Comparison of ENCODE assay signal across 1 cellular context in the genomic region with DNA sequence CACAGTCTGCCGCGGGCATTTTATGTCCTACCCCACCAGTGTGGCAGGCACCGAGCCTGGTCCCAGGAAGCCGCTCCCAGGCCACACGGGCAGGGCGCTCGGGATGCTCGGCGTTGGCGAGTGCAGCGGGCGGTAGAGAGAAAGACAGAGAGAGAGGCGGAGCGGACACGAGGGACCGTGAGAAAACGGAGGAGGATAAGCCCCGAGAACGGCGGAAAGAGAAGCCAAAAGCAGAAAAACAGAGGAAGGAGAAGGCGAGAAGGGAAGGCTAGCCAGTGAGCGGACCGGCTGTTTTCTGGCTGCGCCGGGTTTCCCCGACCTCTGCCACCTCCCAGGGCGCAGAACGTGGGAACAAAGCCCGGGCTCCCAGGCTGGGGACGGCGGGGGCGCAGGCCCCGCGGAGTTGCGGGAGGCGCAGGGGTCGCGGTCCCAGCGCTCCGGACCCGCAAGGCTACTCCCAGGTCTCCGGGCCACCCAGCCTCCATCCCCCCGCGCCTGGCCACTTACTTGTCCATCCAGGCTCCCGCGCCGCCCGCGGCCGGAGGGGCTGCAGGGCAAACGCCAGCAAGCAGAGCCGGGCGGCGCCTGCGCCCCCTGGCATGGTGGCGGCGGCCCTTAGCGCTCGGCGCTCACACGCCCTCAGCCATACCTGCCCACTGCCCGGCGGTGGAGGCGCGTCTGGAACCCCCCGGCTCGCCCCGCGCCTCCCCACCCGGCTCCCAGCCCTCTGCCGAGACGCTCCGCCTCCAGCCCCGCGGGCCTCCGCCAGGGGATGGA.
TF ChIP-seq lines count a peak whose summit lies in the region.

A gene with protein sequence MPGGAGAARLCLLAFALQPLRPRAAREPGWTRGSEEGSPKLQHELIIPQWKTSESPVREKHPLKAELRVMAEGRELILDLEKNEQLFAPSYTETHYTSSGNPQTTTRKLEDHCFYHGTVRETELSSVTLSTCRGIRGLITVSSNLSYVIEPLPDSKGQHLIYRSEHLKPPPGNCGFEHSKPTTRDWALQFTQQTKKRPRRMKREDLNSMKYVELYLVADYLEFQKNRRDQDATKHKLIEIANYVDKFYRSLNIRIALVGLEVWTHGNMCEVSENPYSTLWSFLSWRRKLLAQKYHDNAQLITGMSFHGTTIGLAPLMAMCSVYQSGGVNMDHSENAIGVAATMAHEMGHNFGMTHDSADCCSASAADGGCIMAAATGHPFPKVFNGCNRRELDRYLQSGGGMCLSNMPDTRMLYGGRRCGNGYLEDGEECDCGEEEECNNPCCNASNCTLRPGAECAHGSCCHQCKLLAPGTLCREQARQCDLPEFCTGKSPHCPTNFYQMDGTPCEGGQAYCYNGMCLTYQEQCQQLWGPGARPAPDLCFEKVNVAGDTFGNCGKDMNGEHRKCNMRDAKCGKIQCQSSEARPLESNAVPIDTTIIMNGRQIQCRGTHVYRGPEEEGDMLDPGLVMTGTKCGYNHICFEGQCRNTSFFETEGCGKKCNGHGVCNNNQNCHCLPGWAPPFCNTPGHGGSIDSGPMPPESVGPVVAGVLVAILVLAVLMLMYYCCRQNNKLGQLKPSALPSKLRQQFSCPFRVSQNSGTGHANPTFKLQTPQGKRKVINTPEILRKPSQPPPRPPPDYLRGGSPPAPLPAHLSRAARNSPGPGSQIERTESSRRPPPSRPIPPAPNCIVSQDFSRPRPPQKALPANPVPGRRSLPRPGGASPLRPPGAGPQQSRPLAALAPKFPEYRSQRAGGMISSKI (minus strand): TSS at position 680 of the 777 bp plus-strand sequence. CDS start 79 bp downstream, at position 601.

TF ChIP-seq in GM12878, 131 proteins besides CTCF, POLR2A, EP300 and RAD21 (continued from another document):
- TF ChIP-seq, protein P1, sequence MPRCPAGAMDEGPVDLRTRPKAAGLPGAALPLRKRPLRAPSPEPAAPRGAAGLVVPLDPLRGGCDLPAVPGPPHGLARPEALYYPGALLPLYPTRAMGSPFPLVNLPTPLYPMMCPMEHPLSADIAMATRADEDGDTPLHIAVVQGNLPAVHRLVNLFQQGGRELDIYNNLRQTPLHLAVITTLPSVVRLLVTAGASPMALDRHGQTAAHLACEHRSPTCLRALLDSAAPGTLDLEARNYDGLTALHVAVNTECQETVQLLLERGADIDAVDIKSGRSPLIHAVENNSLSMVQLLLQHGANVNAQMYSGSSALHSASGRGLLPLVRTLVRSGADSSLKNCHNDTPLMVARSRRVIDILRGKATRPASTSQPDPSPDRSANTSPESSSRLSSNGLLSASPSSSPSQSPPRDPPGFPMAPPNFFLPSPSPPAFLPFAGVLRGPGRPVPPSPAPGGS (IDR thresholded peaks at IDR 0.05; ENCODE audit: borderline replicate concordance, insufficient read depth, low read depth, low read length, poor library complexity, severe bottlenecking), result no peak
- TF ChIP-seq, protein P2, sequence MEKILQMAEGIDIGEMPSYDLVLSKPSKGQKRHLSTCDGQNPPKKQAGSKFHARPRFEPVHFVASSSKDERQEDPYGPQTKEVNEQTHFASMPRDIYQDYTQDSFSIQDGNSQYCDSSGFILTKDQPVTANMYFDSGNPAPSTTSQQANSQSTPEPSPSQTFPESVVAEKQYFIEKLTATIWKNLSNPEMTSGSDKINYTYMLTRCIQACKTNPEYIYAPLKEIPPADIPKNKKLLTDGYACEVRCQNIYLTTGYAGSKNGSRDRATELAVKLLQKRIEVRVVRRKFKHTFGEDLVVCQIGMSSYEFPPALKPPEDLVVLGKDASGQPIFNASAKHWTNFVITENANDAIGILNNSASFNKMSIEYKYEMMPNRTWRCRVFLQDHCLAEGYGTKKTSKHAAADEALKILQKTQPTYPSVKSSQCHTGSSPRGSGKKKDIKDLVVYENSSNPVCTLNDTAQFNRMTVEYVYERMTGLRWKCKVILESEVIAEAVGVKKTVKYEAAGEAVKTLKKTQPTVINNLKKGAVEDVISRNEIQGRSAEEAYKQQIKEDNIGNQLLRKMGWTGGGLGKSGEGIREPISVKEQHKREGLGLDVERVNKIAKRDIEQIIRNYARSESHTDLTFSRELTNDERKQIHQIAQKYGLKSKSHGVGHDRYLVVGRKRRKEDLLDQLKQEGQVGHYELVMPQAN (conservative IDR thresholded peaks at IDR 0.05), result peak; percentile 69; the same call in 1 of the 2 replicates
- TF ChIP-seq POLR2AphosphoS5 (IDR thresholded peaks at IDR 0.05; ENCODE audit: low read length) (peak; percentile 69; the same call in 1 of the 2 replicates), PAX5 (IDR thresholded peaks at IDR 0.05; ENCODE audit: borderline replicate concordance, low read depth, low read length) (0 out of 2 replicates have a peak, but pooled peaks have one; percentile 18), BHLHE40 (IDR thresholded peaks at IDR 0.05; ENCODE audit: borderline replicate concordance in 1 of 2, low read depth in 2 of 2, low read length in 1 of 2) (0 out of 4 replicates have a peak, but pooled peaks have one; percentile 14 to 28), ZNF24 (IDR thresholded peaks at IDR 0.05) (peak; percentile 46; the same call in 1 of the 2 replicates), ZNF217 (IDR thresholded peaks at IDR 0.05) (0 out of 2 replicates have a peak, but pooled peaks have one; percentile 26), CBFB (IDR thresholded peaks at IDR 0.05; ENCODE audit: low read depth) (no peak), SP1 (IDR thresholded peaks at IDR 0.05; ENCODE audit: low read depth, low read length) (no peak), SMAD5 (IDR thresholded peaks at IDR 0.05; ENCODE audit: low read depth) (0 out of 2 replicates have a peak, but pooled peaks have one; percentile 27), NFXL1 (IDR thresholded peaks at IDR 0.05; ENCODE audit: borderline replicate concordance) (no peak; the same call in 1 of the 2 replicates), HDGF (IDR thresholded peaks at IDR 0.05) (peak; percentile 64; the same call in 1 of the 2 replicates), YY1 (IDR thresholded peaks at IDR 0.05; ENCODE audit: low read depth, low read length) (peak; percentile 35; the same call in 1 of the 2 replicates), LARP7 (IDR thresholded peaks at IDR 0.05) (peak; percentile 74), NBN (IDR thresholded peaks at IDR 0.05) (peak; percentile 40; the same call in 1 of the 2 replicates), GATAD2B (conservative IDR thresholded peaks at IDR 0.05; ENCODE audit: low read depth) (peak; percentile 92), SMARCA5 (IDR thresholded peaks at IDR 0.05) (peak; percentile 72; the same call in 1 of the 2 replicates), IKZF1 (conservative IDR thresholded peaks at IDR 0.05) (peak; percentile 76), ZSCAN29 (IDR thresholded peaks at IDR 0.05) (peak; percentile 39; the same call in 1 of the 2 replicates), EED (IDR thresholded peaks at IDR 0.05; ENCODE audit: low read depth) (peak; percentile 3; the same call in 1 of the 2 replicates), CEBPB (IDR thresholded peaks at IDR 0.05; ENCODE audit: borderline replicate concordance in 1 of 2, low read depth in 2 of 2, low read length in 2 of 2) (no peak), SUZ12 (IDR thresholded peaks at IDR 0.05; ENCODE audit: unreplicated experiment) (no peak), NFIC (IDR thresholded peaks at IDR 0.05; ENCODE audit: low read depth, low read length) (no peak), KDM1A (IDR thresholded peaks at IDR 0.05; ENCODE audit: borderline replicate concordance) (no peak), ETV6 (conservative IDR thresholded peaks at IDR 0.05 in 1 of 2, IDR thresholded peaks at IDR 0.05 in 1 of 2; ENCODE audit: borderline replicate concordance in 1 of 2, low read depth in 1 of 2) (peak in 1 of 2 experiments; percentile 10; a peak in 1 of 4 replicates), BACH1 (IDR thresholded peaks at IDR 0.05; ENCODE audit: borderline replicate concordance) (peak; percentile 50; the same call in 1 of the 2 replicates), STAT3 (IDR thresholded peaks at IDR 0.05; ENCODE audit: low read depth, low read length) (no peak), STAT1 (conservative IDR thresholded peaks at IDR 0.05) (no peak), NR2F1 (conservative IDR thresholded peaks at IDR 0.05) (peak; percentile 71), JUNB (IDR thresholded peaks at IDR 0.05) (no peak), DPF2 (IDR thresholded peaks at IDR 0.05) (peak; percentile 75; the same call in 1 of the 2 replicates), BMI1 (IDR thresholded peaks at IDR 0.05; ENCODE audit: borderline replicate concordance) (no peak)
- TF ChIP-seq, protein P3, sequence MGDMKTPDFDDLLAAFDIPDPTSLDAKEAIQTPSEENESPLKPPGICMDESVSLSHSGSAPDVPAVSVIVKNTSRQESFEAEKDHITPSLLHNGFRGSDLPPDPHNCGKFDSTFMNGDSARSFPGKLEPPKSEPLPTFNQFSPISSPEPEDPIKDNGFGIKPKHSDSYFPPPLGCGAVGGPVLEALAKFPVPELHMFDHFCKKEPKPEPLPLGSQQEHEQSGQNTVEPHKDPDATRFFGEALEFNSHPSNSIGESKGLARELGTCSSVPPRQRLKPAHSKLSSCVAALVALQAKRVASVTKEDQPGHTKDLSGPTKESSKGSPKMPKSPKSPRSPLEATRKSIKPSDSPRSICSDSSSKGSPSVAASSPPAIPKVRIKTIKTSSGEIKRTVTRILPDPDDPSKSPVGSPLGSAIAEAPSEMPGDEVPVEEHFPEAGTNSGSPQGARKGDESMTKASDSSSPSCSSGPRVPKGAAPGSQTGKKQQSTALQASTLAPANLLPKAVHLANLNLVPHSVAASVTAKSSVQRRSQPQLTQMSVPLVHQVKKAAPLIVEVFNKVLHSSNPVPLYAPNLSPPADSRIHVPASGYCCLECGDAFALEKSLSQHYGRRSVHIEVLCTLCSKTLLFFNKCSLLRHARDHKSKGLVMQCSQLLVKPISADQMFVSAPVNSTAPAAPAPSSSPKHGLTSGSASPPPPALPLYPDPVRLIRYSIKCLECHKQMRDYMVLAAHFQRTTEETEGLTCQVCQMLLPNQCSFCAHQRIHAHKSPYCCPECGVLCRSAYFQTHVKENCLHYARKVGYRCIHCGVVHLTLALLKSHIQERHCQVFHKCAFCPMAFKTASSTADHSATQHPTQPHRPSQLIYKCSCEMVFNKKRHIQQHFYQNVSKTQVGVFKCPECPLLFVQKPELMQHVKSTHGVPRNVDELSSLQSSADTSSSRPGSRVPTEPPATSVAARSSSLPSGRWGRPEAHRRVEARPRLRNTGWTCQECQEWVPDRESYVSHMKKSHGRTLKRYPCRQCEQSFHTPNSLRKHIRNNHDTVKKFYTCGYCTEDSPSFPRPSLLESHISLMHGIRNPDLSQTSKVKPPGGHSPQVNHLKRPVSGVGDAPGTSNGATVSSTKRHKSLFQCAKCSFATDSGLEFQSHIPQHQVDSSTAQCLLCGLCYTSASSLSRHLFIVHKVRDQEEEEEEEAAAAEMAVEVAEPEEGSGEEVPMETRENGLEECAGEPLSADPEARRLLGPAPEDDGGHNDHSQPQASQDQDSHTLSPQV (IDR thresholded peaks at IDR 0.05), result 0 out of 2 replicates have a peak, but pooled peaks have one; percentile 7
- TF ChIP-seq, protein P4, sequence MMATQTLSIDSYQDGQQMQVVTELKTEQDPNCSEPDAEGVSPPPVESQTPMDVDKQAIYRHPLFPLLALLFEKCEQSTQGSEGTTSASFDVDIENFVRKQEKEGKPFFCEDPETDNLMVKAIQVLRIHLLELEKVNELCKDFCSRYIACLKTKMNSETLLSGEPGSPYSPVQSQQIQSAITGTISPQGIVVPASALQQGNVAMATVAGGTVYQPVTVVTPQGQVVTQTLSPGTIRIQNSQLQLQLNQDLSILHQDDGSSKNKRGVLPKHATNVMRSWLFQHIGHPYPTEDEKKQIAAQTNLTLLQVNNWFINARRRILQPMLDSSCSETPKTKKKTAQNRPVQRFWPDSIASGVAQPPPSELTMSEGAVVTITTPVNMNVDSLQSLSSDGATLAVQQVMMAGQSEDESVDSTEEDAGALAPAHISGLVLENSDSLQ (IDR thresholded peaks at IDR 0.05), result no peak
- TF ChIP-seq, protein P5, sequence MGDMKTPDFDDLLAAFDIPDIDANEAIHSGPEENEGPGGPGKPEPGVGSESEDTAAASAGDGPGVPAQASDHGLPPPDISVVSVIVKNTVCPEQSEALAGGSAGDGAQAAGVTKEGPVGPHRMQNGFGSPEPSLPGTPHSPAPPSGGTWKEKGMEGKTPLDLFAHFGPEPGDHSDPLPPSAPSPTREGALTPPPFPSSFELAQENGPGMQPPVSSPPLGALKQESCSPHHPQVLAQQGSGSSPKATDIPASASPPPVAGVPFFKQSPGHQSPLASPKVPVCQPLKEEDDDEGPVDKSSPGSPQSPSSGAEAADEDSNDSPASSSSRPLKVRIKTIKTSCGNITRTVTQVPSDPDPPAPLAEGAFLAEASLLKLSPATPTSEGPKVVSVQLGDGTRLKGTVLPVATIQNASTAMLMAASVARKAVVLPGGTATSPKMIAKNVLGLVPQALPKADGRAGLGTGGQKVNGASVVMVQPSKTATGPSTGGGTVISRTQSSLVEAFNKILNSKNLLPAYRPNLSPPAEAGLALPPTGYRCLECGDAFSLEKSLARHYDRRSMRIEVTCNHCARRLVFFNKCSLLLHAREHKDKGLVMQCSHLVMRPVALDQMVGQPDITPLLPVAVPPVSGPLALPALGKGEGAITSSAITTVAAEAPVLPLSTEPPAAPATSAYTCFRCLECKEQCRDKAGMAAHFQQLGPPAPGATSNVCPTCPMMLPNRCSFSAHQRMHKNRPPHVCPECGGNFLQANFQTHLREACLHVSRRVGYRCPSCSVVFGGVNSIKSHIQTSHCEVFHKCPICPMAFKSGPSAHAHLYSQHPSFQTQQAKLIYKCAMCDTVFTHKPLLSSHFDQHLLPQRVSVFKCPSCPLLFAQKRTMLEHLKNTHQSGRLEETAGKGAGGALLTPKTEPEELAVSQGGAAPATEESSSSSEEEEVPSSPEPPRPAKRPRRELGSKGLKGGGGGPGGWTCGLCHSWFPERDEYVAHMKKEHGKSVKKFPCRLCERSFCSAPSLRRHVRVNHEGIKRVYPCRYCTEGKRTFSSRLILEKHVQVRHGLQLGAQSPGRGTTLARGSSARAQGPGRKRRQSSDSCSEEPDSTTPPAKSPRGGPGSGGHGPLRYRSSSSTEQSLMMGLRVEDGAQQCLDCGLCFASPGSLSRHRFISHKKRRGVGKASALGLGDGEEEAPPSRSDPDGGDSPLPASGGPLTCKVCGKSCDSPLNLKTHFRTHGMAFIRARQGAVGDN (IDR thresholded peaks at IDR 0.05), result 0 out of 2 replicates have a peak, but pooled peaks have one; percentile 34
